In the genomic region with DNA sequence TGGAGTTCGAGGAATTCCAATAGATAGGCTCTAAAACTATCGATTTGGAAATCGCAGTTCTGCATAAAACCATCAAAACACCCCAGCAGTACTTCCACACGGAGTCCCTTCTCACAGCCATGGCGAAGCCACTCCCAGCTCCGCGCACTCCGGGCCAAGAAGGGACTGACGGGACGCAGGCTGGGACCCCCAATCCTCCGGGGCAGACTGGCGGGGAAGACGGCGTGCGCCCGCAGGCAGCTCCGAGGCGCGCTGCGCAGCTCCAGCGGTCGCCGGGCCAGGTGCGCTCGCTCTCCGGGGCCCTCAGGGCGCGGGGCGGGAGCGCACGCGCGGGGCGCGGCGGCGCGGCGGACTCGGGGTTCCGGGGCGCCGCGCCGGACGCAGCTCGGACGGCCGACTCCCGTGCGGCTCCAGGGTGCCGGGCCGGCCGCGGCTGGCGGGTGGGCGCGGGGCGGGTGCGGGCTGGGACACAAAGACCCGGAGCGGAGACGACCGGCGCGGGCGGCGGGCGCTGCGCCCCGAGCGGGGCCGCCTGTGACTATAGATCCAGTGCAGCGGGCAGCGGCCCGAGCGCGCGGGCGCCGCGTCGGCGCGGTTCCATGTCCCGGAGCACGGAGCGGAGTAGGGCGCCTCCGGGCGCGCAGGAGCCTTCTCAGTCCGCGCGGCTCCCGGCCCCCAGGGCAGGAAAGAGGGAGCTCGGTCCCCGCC, we compare ENCODE assay signal across 8 cellular contexts. TPM values are rescaled to one million over a fixed set of nuclear protein-coding genes. Genes with fewer than 3 reads are reported as not detected.
DNase-seq lines count a peak whose midpoint lies in the region; ATAC-seq and TF ChIP-seq lines count a peak whose summit lies in the region.

No MANE protein-coding gene starts in this region.

- H4K20me1 ChIP-seq in mammary epithelial cell (ENCODE audit: insufficient read depth, low read length): no peaks in the 10 kb centered on the region

- DNase-seq in stimulated activated CD4-positive, alpha-beta T cell treated with anti-CD3 and anti-CD28 coated beads, Interleukin-12 subunit alpha, Interleukin-12 subunit beta, amount 100 ng/mL, for 4 hours: peak; percentile 13
- DNase-seq in stimulated activated CD4-positive, alpha-beta T cell treated with anti-CD3 and anti-CD28 coated beads, Interleukin-4, amount 100 ng/mL, for 24 hours: no peak
- DNase-seq in RPMI7951 (ENCODE audit: low read depth) (peak; percentile 17), mammary epithelial cell (peak; percentile 26), kidney epithelial cell (ENCODE audit: low read depth) (no peak), NOMO-1 treated with DMSO at 0.1 percent for 48 hours (lab: John Stamatoyannopoulos, UW; ENCODE audit: unreplicated experiment) (no peak)
- DNase-seq in stimulated activated naive CD8-positive, alpha-beta T cell treated with anti-CD3 and anti-CD28 coated beads, Interleukin-15, Interleukin-2, amounts not matched to agents 100 U/mL and 50 U/mL, for 24 hours: peak; percentile 19

- dilution Hi-C loops in mammary epithelial cell (cut with HindIII; ENCODE audit: low sequenced_read_pairs): no loop called here

- TSS peak; percentile 23 for BruUV-seq in mammary epithelial cell (replicated peaks; lab: Mats Ljungman, UMichigan)

- no peak overlapping the region for H3K4me2 ChIP-seq in mammary epithelial cell (ENCODE audit: insufficient read depth, low read depth, low read length)

- H2AFZ ChIP-seq in mammary epithelial cell (ENCODE audit: low read depth, low read length): peak overlapping the region; percentile 66

- CTCF ChIA-PET in mammary epithelial cell (lab: Charles Lee; ENCODE audit: low non-redundant PET): interaction anchor here (0.5 to 1.9 kb wide), 3 partner anchors 31 to 632 kb away, joined by 4 to 6 read pairs (median 5); no protein-coding TSS in a partner anchor

- H3K36me3 ChIP-seq in mammary epithelial cell (ENCODE audit: insufficient read depth, low read length) (peaks cover 4% of the 10 kb centered on the region), kidney epithelial cell (ENCODE audit: control insufficient read depth, insufficient read depth, low read length) (no peaks in the 10 kb centered on the region)

- peak overlapping the region; percentile 71 to 98 (median 88) for H3K4me3 ChIP-seq in mammary epithelial cell (replicated peaks in 1 of 3; ENCODE audit: insufficient read depth in 1 of 3, low read depth in 2 of 3, low read length in 3 of 3)
- peak overlapping the region; percentile 81 for H3K4me3 ChIP-seq in kidney epithelial cell (ENCODE audit: low read depth, low read length)

- peaks cover 21% of the 10 kb centered on the region for H3K4me1 ChIP-seq in mammary epithelial cell (ENCODE audit: insufficient read depth, low read length)

- 3% methylated on average over 6 of the region's 98 CpGs for WGBS in mammary epithelial cell (ENCODE audit: low coverage, missing lambda C conversion rate)

- H3K9me3 ChIP-seq in mammary epithelial cell (replicated peaks; ENCODE audit: insufficient read depth, low read length): no peaks in the 10 kb centered on the region

- intact Hi-C loops in mammary epithelial cell (cut with micrococcal nuclease): loop anchor here (5.0 to 10.0 kb wide), 5 partner anchors 188 to 1020 kb away; no protein-coding TSS in a partner anchor

- peak overlapping the region; percentile 89 for H3K27ac ChIP-seq in mammary epithelial cell (ENCODE audit: insufficient read depth, low read depth, low read length)

- H3K9ac ChIP-seq in mammary epithelial cell (ENCODE audit: insufficient read depth, low read length): peak overlapping the region; percentile 91

- H3K27me3 ChIP-seq in mammary epithelial cell (ENCODE audit: insufficient read depth, low read length) (no peaks in the 10 kb centered on the region), kidney epithelial cell (ENCODE audit: control insufficient read depth, insufficient read depth, low read length) (no peaks in the 10 kb centered on the region)

- in situ Hi-C loops in mammary epithelial cell (cut with MboI; ENCODE audit: low sequenced_read_pairs in 2 of 2): loop anchor here (10.0 to 25.0 kb wide), 5 partner anchors 720 to 1973 kb away; no protein-coding TSS in a partner anchor

- TF ChIP-seq CTCF in mammary epithelial cell (conservative IDR thresholded peaks at IDR 0.05 in 1 of 2, IDR thresholded peaks at IDR 0.05 in 1 of 2; ENCODE audit: extremely low read depth in 1 of 2, insufficient read depth in 1 of 2, low read depth in 1 of 2, low read length in 2 of 2) (no peak), kidney epithelial cell (IDR thresholded peaks at IDR 0.05; ENCODE audit: insufficient read depth, low read length, poor library complexity, severe bottlenecking) (no peak)

- H3K79me2 ChIP-seq in mammary epithelial cell (ENCODE audit: insufficient read depth, low read length): peaks cover 54% of the 10 kb centered on the region

- peak; percentile 26 for ATAC-seq in HG02852 (IDR thresholded peaks at IDR 0.05; ENCODE audit: unreplicated experiment)
- peak; percentile 29 for ATAC-seq in stimulated activated naive CD8-positive, alpha-beta T cell treated with anti-CD3 and anti-CD28 coated beads, Interleukin-15, Interleukin-2, amounts not matched to agents 100 U/mL and 50 U/mL, for 24 hours

RNA-seq across cellular contexts. Expression of gene EFNB2, which starts 0.5 kb away (rescaled TPM):
- total RNA-seq in RPMI7951 (2014; rRNA removed; shearing (Covaris generic)): 11.6 and 14.3 TPM in 2 replicates
- 10 to 100 TPM; 37.1 to 51.8 TPM for total RNA-seq in mammary epithelial cell
- 32.5 TPM for polyA plus RNA-seq in mammary epithelial cell
- 50.8 TPM for polyA minus RNA-seq in mammary epithelial cell
- 42.1 and 46.3 TPM in 2 replicates for total RNA-seq in kidney epithelial cell

RNA-seq across cellular contexts. Expression of gene ARGLU1, which starts 32.9 kb away (rescaled TPM):
- total RNA-seq in RPMI7951 (2014; rRNA removed; shearing (Covaris generic)): 22.7 and 25.7 TPM in 2 replicates
- total RNA-seq in mammary epithelial cell (10 to 100 TPM; 37.8 to 84.0 TPM), kidney epithelial cell (50.1 and 58.4 TPM in 2 replicates)
- 21.3 TPM for polyA plus RNA-seq in mammary epithelial cell
- 2.6 TPM for polyA minus RNA-seq in mammary epithelial cell

Comparison
In these comparisons a context has a peak if more than half of its experiments do, and no peak if none do; other contexts are left out.
1. DNase-seq: peak in stimulated activated CD4-positive, alpha-beta T cell treated with anti-CD3 and anti-CD28 coated beads, Interleukin-12 subunit alpha, Interleukin-12 subunit beta, amount 100 ng/mL, for 4 hours (single experiment), RPMI7951 (single experiment), mammary epithelial cell (single experiment) and stimulated activated naive CD8-positive, alpha-beta T cell treated with anti-CD3 and anti-CD28 coated beads, Interleukin-15, Interleukin-2, amounts not matched to agents 100 U/mL and 50 U/mL, for 24 hours (single experiment); none in stimulated activated CD4-positive, alpha-beta T cell treated with anti-CD3 and anti-CD28 coated beads, Interleukin-4, amount 100 ng/mL, for 24 hours (single experiment), kidney epithelial cell (single experiment) and NOMO-1 treated with DMSO at 0.1 percent for 48 hours (single experiment).